ENCODE assay signal across 8 cellular contexts in the genomic region with DNA sequence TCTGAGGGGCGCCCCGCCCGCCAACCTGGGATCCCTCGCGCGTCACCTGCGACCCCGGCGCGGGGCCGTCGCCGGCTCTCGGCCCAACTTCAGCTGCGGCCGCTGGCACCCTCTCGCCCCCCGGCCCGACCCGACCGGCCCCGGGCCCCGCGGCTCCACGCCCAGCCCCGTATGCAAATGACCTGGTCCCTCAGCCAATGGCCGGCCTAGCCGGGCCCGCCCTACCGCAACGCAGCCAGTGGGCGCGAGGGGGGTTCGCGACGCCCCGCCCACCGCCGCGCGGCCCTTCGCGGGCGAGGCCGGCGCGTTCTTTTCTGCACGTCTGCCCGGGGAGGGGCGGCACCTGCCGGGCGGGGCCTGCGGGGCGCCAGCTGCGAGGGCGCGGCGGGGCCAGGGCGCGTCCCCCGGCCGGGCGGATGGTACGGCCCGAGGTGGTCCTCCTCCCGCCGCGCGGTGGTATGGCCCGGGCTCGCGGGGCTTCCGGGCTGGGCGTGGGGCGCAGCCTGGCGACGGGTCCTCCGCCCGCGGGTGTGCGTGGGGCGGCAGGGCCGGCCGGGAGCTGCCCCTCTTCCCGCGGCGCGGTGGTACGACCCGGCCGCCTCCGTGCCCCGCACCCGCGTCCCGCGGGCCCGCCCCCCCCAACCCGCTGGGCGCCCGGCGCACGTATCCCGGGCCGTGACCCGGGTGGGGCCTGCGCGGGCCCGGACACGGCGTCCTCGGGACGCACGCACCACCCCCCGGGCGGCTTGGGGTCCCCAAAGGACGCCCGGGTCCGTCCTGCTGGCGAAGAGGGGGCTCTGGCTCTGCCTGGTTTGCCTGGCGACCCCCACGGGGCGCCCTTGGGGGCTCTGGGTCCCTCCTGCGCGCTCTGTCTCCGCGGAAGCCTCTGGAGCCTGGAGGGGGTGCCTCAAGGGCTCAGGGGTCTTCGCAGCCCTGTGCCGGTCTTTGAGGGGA. TPM values are rescaled to one million over a fixed set of nuclear protein-coding genes. Genes with fewer than 3 reads are reported as not detected.
DNase-seq lines count a peak whose midpoint lies in the region; ATAC-seq, FAIRE-seq and TF ChIP-seq lines count a peak whose summit lies in the region.

No MANE protein-coding gene starts in this region.

- H4K20me1 ChIP-seq in endothelial cell of umbilical vein (replicated peaks; ENCODE audit: control insufficient read depth, extremely low read depth, insufficient read depth, low read length): no peaks in the 10 kb centered on the region

- H3K79me2 ChIP-seq in endothelial cell of umbilical vein (ENCODE audit: control insufficient read depth, insufficient read depth, low read length): no peaks in the 10 kb centered on the region

- H3K4me1 ChIP-seq in HUES6 (ENCODE audit: control insufficient read depth, insufficient read depth, low read length) (peaks cover 30% of the 10 kb centered on the region), NT2/D1 (ENCODE audit: insufficient read depth, insufficient read length) (peaks cover 43% of the 10 kb centered on the region), endothelial cell of umbilical vein (ENCODE audit: control insufficient read depth, extremely low read depth, insufficient read depth, low read length) (peaks cover 11% of the 10 kb centered on the region), mononuclear cell (ENCODE audit: insufficient read depth, low read length) (peaks cover 9% of the 10 kb centered on the region)

- no peak for TF ChIP-seq CTCF in endothelial cell of umbilical vein (IDR thresholded peaks at IDR 0.05; ENCODE audit: extremely low read depth in 1 of 2, insufficient read depth in 1 of 2, low read depth in 1 of 2, low read length in 2 of 2)

- no peaks in the 10 kb centered on the region for H3K9me1 ChIP-seq in endothelial cell of umbilical vein (replicated peaks; ENCODE audit: control insufficient read depth, extremely low read depth, insufficient read depth, low read length)

- H3K9me3 ChIP-seq in HUES6 (ENCODE audit: control insufficient read depth, insufficient read depth, low read depth, low read length): no peaks in the 10 kb centered on the region
- no peaks in the 10 kb centered on the region for H3K9me3 ChIP-seq in NT2/D1 (ENCODE audit: insufficient read depth, low read length)
- no peaks in the 10 kb centered on the region for H3K9me3 ChIP-seq in endothelial cell of umbilical vein (replicated peaks; ENCODE audit: control insufficient read depth, insufficient read depth, low read length)
- H3K9me3 ChIP-seq in mononuclear cell (ENCODE audit: low read depth, low read length): no peaks in the 10 kb centered on the region

- peak; percentile 92 for FAIRE-seq in endothelial cell of umbilical vein (lab: Jason Lieb, UNC)

- peak; percentile 81 for ATAC-seq in GM21447 (IDR thresholded peaks at IDR 0.05; ENCODE audit: unreplicated experiment)

- H3K27me3 ChIP-seq in HUES6 (ENCODE audit: control insufficient read depth, insufficient read depth, low read length) (peaks cover 8% of the 10 kb centered on the region), NT2/D1 (ENCODE audit: insufficient read depth, insufficient read length) (peaks cover 15% of the 10 kb centered on the region), endothelial cell of umbilical vein (ENCODE audit: control insufficient read depth in 2 of 2, insufficient read depth in 2 of 2, low read length in 2 of 2) (no peaks in the 10 kb centered on the region), mononuclear cell (ENCODE audit: insufficient read depth, low read length) (no peaks in the 10 kb centered on the region)

- intact Hi-C loops in endothelial cell of umbilical vein (cut with micrococcal nuclease): no loop called here

- peak overlapping the region; percentile 71 for H3K4me2 ChIP-seq in endothelial cell of umbilical vein (ENCODE audit: insufficient read depth, low read length)

- POLR2A ChIA-PET in endothelial cell of umbilical vein (lab: Charles Lee): interaction anchor here (0.7 kb wide), 1 partner anchor 47 kb away, joined by 3 read pairs; no protein-coding TSS in a partner anchor

- BruUV-seq in endothelial cell of umbilical vein (replicated peaks; lab: Mats Ljungman, UMichigan): TSS peak; percentile 52

- peak overlapping the region; percentile 63; the same call in 1 of the 2 replicates for H3K27ac ChIP-seq in HUES6 (ENCODE audit: low read depth, low read length)
- H3K27ac ChIP-seq in endothelial cell of umbilical vein (ENCODE audit: insufficient read depth, low read depth, low read length): peak overlapping the region; percentile 32

- H3K9ac ChIP-seq in HUES6 (ENCODE audit: low read length): peak overlapping the region; percentile 69
- H3K9ac ChIP-seq in NT2/D1 (ENCODE audit: insufficient read length, low read depth): peak overlapping the region; percentile 91
- peak overlapping the region; percentile 71 for H3K9ac ChIP-seq in endothelial cell of umbilical vein (replicated peaks; ENCODE audit: extremely low read depth, insufficient read depth, low read length)

- dilution Hi-C loops in endothelial cell of umbilical vein (cut with MboI; ENCODE audit: extremely low pct_ligation_motif_present, low sequenced_read_pairs): no loop called here

- CTCF ChIA-PET in endothelial cell of umbilical vein (lab: Charles Lee): interaction anchor here (1.8 kb wide), 1 partner anchor 14 kb away, joined by 6 read pairs; no protein-coding TSS in a partner anchor

- TF ChIP-seq POLR2A in endothelial cell of umbilical vein (IDR thresholded peaks at IDR 0.05; ENCODE audit: low read depth, low read length): peak; percentile 63

- peak overlapping the region; percentile 85 for H2AFZ ChIP-seq in endothelial cell of umbilical vein (ENCODE audit: low read depth, low read length)

- H3K4me3 ChIP-seq in HUES6 (ENCODE audit: low read depth, low read length) (peak overlapping the region; percentile 91), NT2/D1 (ENCODE audit: insufficient read length, low read depth) (peak overlapping the region; percentile 64), endothelial cell of umbilical vein (replicated peaks in 1 of 3; ENCODE audit: insufficient read depth in 1 of 3, low read depth in 1 of 3, low read length in 3 of 3) (peak overlapping the region; percentile 53 to 62 (median 60)), mononuclear cell (ENCODE audit: low read length) (peak overlapping the region; percentile 50)

- H3K36me3 ChIP-seq in HUES6 (ENCODE audit: control insufficient read depth, insufficient read depth, low read length) (peaks cover 4% of the 10 kb centered on the region; the same call in 1 of the 2 replicates), NT2/D1 (ENCODE audit: insufficient read depth, insufficient read length, low read length) (peaks cover 23% of the 10 kb centered on the region), endothelial cell of umbilical vein (ENCODE audit: control insufficient read depth in 2 of 2, extremely low read depth in 1 of 2, insufficient read depth in 2 of 2, low read length in 2 of 2) (peaks cover 0 to 2% of the 10 kb centered on the region in 2 experiments)

- DNase-seq in D341Med (ENCODE audit: low spot score): peak; percentile 98
- DNase-seq in NT2/D1 (ENCODE audit: low read depth, low spot score): peak; percentile 82
- peak; percentile 66 for DNase-seq in activated CD8-positive, alpha-beta memory T cell treated with anti-CD3 and anti-CD28 coated beads, Interleukin-2, amount 50 U/mL, for 24 hours (ENCODE audit: extremely low read depth)
- DNase-seq in endothelial cell of umbilical vein (ENCODE audit: low read depth, low spot score): peak; percentile 93
- peak; percentile 88 to 95 for DNase-seq in stimulated activated CD8-positive, alpha-beta memory T cell treated with anti-CD3 and anti-CD28 coated beads, Interleukin-2, amount 100 ng/mL, for 48 hours (ENCODE audit: low read depth in 2 of 2)

RNA-seq across cellular contexts. Expression of a gene that starts 7.7 kb away (rescaled TPM):
- total RNA-seq in endothelial cell of umbilical vein: 38.8 and 39.4 TPM in 2 replicates
- polyA plus RNA-seq in endothelial cell of umbilical vein: 14.2 and 14.8 TPM in 2 replicates
- polyA plus RNA-seq in endothelial cell of umbilical vein (2011; cell fraction: cytosol; rRNA removed): 11.6 and 14.8 TPM in 2 replicates
- polyA plus RNA-seq in endothelial cell of umbilical vein (2011; cell fraction: nucleus; rRNA removed): 34.6 and 40.1 TPM in 2 replicates
- 16.6 and 19.6 TPM in 2 replicates for polyA plus RNA-seq in endothelial cell of umbilical vein (2012)
- polyA minus RNA-seq in endothelial cell of umbilical vein: 13.2 and 16.1 TPM in 2 replicates
- polyA minus RNA-seq in endothelial cell of umbilical vein (2011; cell fraction: cytosol; rRNA and poly(A)+ RNA removed): 8.1 TPM
- 25.0 and 35.3 TPM in 2 replicates for polyA minus RNA-seq in endothelial cell of umbilical vein (2011; cell fraction: nucleus; rRNA and poly(A)+ RNA removed)
- 25.1 TPM for total RNA-seq in mononuclear cell

RNA-seq across cellular contexts. Expression of a gene that starts 7.8 kb away (rescaled TPM):
- total RNA-seq in endothelial cell of umbilical vein: 12.2 and 14.1 TPM in 2 replicates
- polyA plus RNA-seq in endothelial cell of umbilical vein: 19.9 and 27.9 TPM in 2 replicates
- polyA plus RNA-seq in endothelial cell of umbilical vein (2011; cell fraction: cytosol; rRNA removed): 11.1 and 16.5 TPM in 2 replicates
- polyA plus RNA-seq in endothelial cell of umbilical vein (2011; cell fraction: nucleus; rRNA removed): 20.5 and 21.7 TPM in 2 replicates
- polyA plus RNA-seq in endothelial cell of umbilical vein (2012): 5.5 and 12.2 TPM in 2 replicates
- polyA minus RNA-seq in endothelial cell of umbilical vein: 5.7 and 7.6 TPM in 2 replicates
- 5.4 TPM for polyA minus RNA-seq in endothelial cell of umbilical vein (2011; cell fraction: cytosol; rRNA and poly(A)+ RNA removed)
- 1.7 and 3.0 TPM in 2 replicates for polyA minus RNA-seq in endothelial cell of umbilical vein (2011; cell fraction: nucleus; rRNA and poly(A)+ RNA removed)
- 16.6 TPM for total RNA-seq in mononuclear cell

RNA-seq across cellular contexts. Expression of a gene that starts 8.0 kb away (rescaled TPM):
- total RNA-seq in endothelial cell of umbilical vein: 1.8 and 2.1 TPM in 2 replicates
- polyA plus RNA-seq in endothelial cell of umbilical vein: 2.6 and 3.9 TPM in 2 replicates
- polyA plus RNA-seq in endothelial cell of umbilical vein (2011; cell fraction: cytosol; rRNA removed): 0.61 and 0.97 TPM in 2 replicates
- polyA plus RNA-seq in endothelial cell of umbilical vein (2011; cell fraction: nucleus; rRNA removed): 12.6 and 17.5 TPM in 2 replicates
- 0.35 and 1.5 TPM in 2 replicates for polyA plus RNA-seq in endothelial cell of umbilical vein (2012)
- 0.25 and 1.0 TPM in 2 replicates for polyA minus RNA-seq in endothelial cell of umbilical vein
- 1.3 TPM for polyA minus RNA-seq in endothelial cell of umbilical vein (2011; cell fraction: cytosol; rRNA and poly(A)+ RNA removed)
- polyA minus RNA-seq in endothelial cell of umbilical vein (2011; cell fraction: nucleus; rRNA and poly(A)+ RNA removed): 0.58 and 4.2 TPM in 2 replicates
- total RNA-seq in mononuclear cell: 2.1 TPM

RNA-seq across cellular contexts. Expression of a gene that starts 31.3 kb away (rescaled TPM):
- total RNA-seq in endothelial cell of umbilical vein: 0.55 and 0.90 TPM in 2 replicates
- 0.47 and 0.64 TPM in 2 replicates for polyA plus RNA-seq in endothelial cell of umbilical vein
- polyA plus RNA-seq in endothelial cell of umbilical vein (2011; cell fraction: cytosol; rRNA removed): 0.21 and 0.34 TPM in 2 replicates
- polyA plus RNA-seq in endothelial cell of umbilical vein (2011; cell fraction: nucleus; rRNA removed): 1.7 and 2.3 TPM in 2 replicates
- 0.24 and 0.76 TPM in 2 replicates for polyA plus RNA-seq in endothelial cell of umbilical vein (2012)
- 0.34 and 0.40 TPM in 2 replicates for polyA minus RNA-seq in endothelial cell of umbilical vein
- polyA minus RNA-seq in endothelial cell of umbilical vein (2011; cell fraction: cytosol; rRNA and poly(A)+ RNA removed): 0.72 TPM
- polyA minus RNA-seq in endothelial cell of umbilical vein (2011; cell fraction: nucleus; rRNA and poly(A)+ RNA removed): 0.29 and 1.2 TPM in 2 replicates
- 0.94 TPM for total RNA-seq in mononuclear cell

RNA-seq across cellular contexts. Expression of a gene that starts 33.2 kb away (rescaled TPM):
- total RNA-seq in endothelial cell of umbilical vein: 103 TPM in 2 replicates
- polyA plus RNA-seq in endothelial cell of umbilical vein: 105 and 109 TPM in 2 replicates
- polyA plus RNA-seq in endothelial cell of umbilical vein (2011; cell fraction: cytosol; rRNA removed): 127 and 138 TPM in 2 replicates
- polyA plus RNA-seq in endothelial cell of umbilical vein (2011; cell fraction: nucleus; rRNA removed): 92.5 and 103 TPM in 2 replicates
- polyA plus RNA-seq in endothelial cell of umbilical vein (2012): 125 and 149 TPM in 2 replicates
- 64.3 and 71.5 TPM in 2 replicates for polyA minus RNA-seq in endothelial cell of umbilical vein
- polyA minus RNA-seq in endothelial cell of umbilical vein (2011; cell fraction: cytosol; rRNA and poly(A)+ RNA removed): 30.1 TPM
- 10.0 and 19.0 TPM in 2 replicates for polyA minus RNA-seq in endothelial cell of umbilical vein (2011; cell fraction: nucleus; rRNA and poly(A)+ RNA removed)
- total RNA-seq in mononuclear cell: 7.1 TPM

Comparison
In these comparisons a context has a peak if more than half of its experiments do, and no peak if none do; other contexts are left out.
1. Peak in every context shown above with its lines: DNase-seq, ATAC-seq, H3K4me3 ChIP-seq and H3K27ac ChIP-seq.